In the genomic region with DNA sequence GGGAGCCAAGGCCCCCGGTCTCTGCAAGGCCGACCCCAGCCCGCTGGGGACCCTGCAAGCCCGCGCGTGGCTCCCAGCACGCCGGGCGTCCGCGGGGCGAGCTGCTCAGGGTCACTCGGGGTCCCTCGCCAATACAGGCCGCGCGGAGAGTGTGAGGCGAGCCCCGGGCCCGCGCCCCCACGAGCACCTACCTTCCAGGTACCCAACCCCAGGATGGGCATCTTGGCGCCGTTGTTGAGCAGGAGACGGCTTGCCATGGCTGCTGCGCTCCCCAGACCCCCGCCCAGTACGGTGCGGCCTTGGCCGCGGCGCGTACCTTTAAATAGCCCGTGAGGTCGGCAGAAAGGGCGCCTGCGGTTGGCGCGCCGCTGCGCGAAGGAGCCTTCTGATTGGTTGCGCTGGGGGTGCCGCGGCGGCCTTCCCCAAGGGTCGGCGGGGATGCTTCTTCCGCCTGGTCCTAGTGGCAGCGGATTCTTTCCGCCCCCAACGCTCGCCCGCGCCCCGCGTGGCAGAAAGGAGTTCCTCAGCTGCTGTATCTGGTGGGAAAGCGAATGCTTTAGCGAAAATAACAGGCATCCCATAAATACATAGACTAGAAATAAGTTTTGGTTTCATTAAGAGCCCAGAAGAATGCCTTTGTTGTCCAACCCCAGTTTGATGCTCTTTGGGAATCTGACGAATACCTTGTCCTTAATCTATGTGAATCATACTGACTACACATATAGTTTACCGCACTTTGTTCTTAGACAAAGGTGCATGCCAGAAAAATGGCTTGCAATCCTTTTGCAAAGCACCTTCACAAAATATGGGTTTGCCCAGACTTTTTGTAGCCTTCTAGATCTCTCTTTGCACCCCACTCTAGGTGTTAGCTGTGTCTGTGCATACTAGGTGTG, we compare ENCODE assay signal across 1 cellular context.
TF ChIP-seq lines count a peak whose summit lies in the region.

A gene (minus strand): TSS at position 295 of the 893 bp plus-strand sequence. CDS start 38 bp downstream, at position 257.

TF ChIP-seq in HEK293, 187 proteins besides CTCF, POLR2A, EP300 and RAD21 (continued from another document and continues in another):
- peak; percentile 28; the same call in 1 of the 2 replicates for TF ChIP-seq ZBTB7A (tag by site-specific recombination; IDR thresholded peaks at IDR 0.05; ENCODE audit: low read depth)
- TF ChIP-seq ZNF654 (tag by site-specific recombination; IDR thresholded peaks at IDR 0.05; ENCODE audit: low read depth) = no peak
- TF ChIP-seq, protein P1, sequence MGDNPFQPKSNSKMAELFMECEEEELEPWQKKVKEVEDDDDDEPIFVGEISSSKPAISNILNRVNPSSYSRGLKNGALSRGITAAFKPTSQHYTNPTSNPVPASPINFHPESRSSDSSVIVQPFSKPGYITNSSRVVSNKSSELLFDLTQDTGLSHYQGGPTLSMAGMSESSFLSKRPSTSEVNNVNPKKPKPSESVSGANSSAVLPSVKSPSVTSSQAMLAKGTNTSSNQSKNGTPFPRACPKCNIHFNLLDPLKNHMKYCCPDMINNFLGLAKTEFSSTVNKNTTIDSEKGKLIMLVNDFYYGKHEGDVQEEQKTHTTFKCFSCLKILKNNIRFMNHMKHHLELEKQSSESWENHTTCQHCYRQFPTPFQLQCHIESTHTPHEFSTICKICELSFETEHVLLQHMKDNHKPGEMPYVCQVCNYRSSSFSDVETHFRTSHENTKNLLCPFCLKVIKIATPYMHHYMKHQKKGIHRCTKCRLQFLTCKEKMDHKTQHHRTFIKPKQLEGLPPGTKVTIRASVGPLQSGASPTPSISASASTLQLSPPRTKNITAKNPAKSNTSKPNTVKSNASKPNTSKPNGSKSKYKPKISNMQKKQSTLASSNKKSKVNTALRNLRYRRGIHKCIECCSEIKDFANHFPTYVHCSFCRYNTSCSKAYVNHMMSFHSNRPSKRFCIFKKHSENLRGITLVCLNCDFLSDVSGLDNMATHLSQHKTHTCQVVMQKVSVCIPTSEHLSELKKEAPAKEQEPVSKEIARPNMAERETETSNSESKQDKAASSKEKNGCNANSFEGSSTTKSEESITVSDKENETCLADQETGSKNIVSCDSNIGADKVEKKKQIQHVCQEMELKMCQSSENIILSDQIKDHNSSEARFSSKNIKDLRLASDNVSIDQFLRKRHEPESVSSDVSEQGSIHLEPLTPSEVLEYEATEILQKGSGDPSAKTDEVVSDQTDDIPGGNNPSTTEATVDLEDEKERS (tag by site-specific recombination; IDR thresholded peaks at IDR 0.05) = no peak
- TF ChIP-seq, protein P2, sequence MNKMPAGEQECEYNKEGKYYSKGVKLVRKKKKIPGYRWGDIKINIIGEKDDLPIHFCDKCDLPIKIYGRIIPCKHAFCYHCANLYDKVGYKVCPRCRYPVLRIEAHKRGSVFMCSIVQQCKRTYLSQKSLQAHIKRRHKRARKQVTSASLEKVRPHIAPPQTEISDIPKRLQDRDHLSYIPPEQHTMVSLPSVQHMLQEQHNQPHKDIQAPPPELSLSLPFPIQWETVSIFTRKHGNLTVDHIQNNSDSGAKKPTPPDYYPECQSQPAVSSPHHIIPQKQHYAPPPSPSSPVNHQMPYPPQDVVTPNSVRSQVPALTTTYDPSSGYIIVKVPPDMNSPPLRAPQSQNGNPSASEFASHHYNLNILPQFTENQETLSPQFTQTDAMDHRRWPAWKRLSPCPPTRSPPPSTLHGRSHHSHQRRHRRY (tag by site-specific recombination; IDR thresholded peaks at IDR 0.05) = 0 out of 2 replicates have a peak, but pooled peaks have one; percentile 15
- TF ChIP-seq TRIM28 (IDR thresholded peaks at IDR 0.05; ENCODE audit: borderline replicate concordance, low read length) = 0 out of 2 replicates have a peak, but pooled peaks have one; percentile 82
- TF ChIP-seq ZIC2 (tag by site-specific recombination; IDR thresholded peaks at IDR 0.05) = peak; percentile 72; the same call in 1 of the 2 replicates
- no peak for TF ChIP-seq MZF1 (tag by site-specific recombination; IDR thresholded peaks at IDR 0.05; ENCODE audit: borderline replicate concordance)
- TF ChIP-seq ZNF600 (tag by site-specific recombination; IDR thresholded peaks at IDR 0.05) = 0 out of 2 replicates have a peak, but pooled peaks have one; percentile 9
- peak; percentile 62 for TF ChIP-seq ZFHX2 (tag by site-specific recombination; conservative IDR thresholded peaks at IDR 0.05)
- TF ChIP-seq ZNF560 (tag by site-specific recombination; IDR thresholded peaks at IDR 0.05; ENCODE audit: borderline replicate concordance) = 0 out of 2 replicates have a peak, but pooled peaks have one; percentile 33
- TF ChIP-seq SP3 (tag by site-specific recombination; IDR thresholded peaks at IDR 0.05) = peak; percentile 37
- TF ChIP-seq, protein P3, sequence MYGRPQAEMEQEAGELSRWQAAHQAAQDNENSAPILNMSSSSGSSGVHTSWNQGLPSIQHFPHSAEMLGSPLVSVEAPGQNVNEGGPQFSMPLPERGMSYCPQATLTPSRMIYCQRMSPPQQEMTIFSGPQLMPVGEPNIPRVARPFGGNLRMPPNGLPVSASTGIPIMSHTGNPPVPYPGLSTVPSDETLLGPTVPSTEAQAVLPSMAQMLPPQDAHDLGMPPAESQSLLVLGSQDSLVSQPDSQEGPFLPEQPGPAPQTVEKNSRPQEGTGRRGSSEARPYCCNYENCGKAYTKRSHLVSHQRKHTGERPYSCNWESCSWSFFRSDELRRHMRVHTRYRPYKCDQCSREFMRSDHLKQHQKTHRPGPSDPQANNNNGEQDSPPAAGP (tag by site-specific recombination; IDR thresholded peaks at IDR 0.05) = peak; percentile 30; the same call in 1 of the 2 replicates
- TF ChIP-seq, protein P4, sequence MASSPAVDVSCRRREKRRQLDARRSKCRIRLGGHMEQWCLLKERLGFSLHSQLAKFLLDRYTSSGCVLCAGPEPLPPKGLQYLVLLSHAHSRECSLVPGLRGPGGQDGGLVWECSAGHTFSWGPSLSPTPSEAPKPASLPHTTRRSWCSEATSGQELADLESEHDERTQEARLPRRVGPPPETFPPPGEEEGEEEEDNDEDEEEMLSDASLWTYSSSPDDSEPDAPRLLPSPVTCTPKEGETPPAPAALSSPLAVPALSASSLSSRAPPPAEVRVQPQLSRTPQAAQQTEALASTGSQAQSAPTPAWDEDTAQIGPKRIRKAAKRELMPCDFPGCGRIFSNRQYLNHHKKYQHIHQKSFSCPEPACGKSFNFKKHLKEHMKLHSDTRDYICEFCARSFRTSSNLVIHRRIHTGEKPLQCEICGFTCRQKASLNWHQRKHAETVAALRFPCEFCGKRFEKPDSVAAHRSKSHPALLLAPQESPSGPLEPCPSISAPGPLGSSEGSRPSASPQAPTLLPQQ (tag by site-specific recombination; IDR thresholded peaks at IDR 0.05) = peak; percentile 66
- TF ChIP-seq SP7 (tag by site-specific recombination; IDR thresholded peaks at IDR 0.05) = 0 out of 2 replicates have a peak, but pooled peaks have one; percentile 47
- 0 out of 2 replicates have a peak, but pooled peaks have one; percentile 24 for TF ChIP-seq OVOL3 (tag by site-specific recombination; IDR thresholded peaks at IDR 0.05)
- TF ChIP-seq, protein P5, sequence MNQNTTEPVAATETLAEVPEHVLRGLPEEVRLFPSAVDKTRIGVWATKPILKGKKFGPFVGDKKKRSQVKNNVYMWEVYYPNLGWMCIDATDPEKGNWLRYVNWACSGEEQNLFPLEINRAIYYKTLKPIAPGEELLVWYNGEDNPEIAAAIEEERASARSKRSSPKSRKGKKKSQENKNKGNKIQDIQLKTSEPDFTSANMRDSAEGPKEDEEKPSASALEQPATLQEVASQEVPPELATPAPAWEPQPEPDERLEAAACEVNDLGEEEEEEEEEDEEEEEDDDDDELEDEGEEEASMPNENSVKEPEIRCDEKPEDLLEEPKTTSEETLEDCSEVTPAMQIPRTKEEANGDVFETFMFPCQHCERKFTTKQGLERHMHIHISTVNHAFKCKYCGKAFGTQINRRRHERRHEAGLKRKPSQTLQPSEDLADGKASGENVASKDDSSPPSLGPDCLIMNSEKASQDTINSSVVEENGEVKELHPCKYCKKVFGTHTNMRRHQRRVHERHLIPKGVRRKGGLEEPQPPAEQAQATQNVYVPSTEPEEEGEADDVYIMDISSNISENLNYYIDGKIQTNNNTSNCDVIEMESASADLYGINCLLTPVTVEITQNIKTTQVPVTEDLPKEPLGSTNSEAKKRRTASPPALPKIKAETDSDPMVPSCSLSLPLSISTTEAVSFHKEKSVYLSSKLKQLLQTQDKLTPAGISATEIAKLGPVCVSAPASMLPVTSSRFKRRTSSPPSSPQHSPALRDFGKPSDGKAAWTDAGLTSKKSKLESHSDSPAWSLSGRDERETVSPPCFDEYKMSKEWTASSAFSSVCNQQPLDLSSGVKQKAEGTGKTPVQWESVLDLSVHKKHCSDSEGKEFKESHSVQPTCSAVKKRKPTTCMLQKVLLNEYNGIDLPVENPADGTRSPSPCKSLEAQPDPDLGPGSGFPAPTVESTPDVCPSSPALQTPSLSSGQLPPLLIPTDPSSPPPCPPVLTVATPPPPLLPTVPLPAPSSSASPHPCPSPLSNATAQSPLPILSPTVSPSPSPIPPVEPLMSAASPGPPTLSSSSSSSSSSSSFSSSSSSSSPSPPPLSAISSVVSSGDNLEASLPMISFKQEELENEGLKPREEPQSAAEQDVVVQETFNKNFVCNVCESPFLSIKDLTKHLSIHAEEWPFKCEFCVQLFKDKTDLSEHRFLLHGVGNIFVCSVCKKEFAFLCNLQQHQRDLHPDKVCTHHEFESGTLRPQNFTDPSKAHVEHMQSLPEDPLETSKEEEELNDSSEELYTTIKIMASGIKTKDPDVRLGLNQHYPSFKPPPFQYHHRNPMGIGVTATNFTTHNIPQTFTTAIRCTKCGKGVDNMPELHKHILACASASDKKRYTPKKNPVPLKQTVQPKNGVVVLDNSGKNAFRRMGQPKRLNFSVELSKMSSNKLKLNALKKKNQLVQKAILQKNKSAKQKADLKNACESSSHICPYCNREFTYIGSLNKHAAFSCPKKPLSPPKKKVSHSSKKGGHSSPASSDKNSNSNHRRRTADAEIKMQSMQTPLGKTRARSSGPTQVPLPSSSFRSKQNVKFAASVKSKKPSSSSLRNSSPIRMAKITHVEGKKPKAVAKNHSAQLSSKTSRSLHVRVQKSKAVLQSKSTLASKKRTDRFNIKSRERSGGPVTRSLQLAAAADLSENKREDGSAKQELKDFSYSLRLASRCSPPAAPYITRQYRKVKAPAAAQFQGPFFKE (tag by site-specific recombination; IDR thresholded peaks at IDR 0.05; ENCODE audit: borderline replicate concordance) = no peak
- TF ChIP-seq ZSCAN16 (tag by site-specific recombination; IDR thresholded peaks at IDR 0.05) = no peak
- peak; percentile 34; the same call in 1 of the 2 replicates for TF ChIP-seq KLF8 (tag by site-specific recombination; IDR thresholded peaks at IDR 0.05)
- peak; percentile 69 for TF ChIP-seq ZNF660 (tag by site-specific recombination; IDR thresholded peaks at IDR 0.05)
- TF ChIP-seq, protein P6, sequence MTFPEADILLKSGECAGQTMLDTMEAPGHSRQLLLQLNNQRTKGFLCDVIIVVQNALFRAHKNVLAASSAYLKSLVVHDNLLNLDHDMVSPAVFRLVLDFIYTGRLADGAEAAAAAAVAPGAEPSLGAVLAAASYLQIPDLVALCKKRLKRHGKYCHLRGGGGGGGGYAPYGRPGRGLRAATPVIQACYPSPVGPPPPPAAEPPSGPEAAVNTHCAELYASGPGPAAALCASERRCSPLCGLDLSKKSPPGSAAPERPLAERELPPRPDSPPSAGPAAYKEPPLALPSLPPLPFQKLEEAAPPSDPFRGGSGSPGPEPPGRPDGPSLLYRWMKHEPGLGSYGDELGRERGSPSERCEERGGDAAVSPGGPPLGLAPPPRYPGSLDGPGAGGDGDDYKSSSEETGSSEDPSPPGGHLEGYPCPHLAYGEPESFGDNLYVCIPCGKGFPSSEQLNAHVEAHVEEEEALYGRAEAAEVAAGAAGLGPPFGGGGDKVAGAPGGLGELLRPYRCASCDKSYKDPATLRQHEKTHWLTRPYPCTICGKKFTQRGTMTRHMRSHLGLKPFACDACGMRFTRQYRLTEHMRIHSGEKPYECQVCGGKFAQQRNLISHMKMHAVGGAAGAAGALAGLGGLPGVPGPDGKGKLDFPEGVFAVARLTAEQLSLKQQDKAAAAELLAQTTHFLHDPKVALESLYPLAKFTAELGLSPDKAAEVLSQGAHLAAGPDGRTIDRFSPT (tag by site-specific recombination; IDR thresholded peaks at IDR 0.05) = no peak
- no peak for TF ChIP-seq ZNF670 (tag by site-specific recombination; IDR thresholded peaks at IDR 0.05; ENCODE audit: low read depth)
- 0 out of 2 replicates have a peak, but pooled peaks have one; percentile 67 for TF ChIP-seq REPIN1 (tag by site-specific recombination; IDR thresholded peaks at IDR 0.05; ENCODE audit: low read depth)
- TF ChIP-seq, protein P7, sequence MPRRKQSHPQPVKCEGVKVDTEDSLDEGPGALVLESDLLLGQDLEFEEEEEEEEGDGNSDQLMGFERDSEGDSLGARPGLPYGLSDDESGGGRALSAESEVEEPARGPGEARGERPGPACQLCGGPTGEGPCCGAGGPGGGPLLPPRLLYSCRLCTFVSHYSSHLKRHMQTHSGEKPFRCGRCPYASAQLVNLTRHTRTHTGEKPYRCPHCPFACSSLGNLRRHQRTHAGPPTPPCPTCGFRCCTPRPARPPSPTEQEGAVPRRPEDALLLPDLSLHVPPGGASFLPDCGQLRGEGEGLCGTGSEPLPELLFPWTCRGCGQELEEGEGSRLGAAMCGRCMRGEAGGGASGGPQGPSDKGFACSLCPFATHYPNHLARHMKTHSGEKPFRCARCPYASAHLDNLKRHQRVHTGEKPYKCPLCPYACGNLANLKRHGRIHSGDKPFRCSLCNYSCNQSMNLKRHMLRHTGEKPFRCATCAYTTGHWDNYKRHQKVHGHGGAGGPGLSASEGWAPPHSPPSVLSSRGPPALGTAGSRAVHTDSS (tag by site-specific recombination; IDR thresholded peaks at IDR 0.05) = no peak
- no peak for TF ChIP-seq ZNF391 (tag by site-specific recombination; IDR thresholded peaks at IDR 0.05; ENCODE audit: borderline replicate concordance, low read depth)
- no peak for TF ChIP-seq ZNF132 (tag by site-specific recombination; IDR thresholded peaks at IDR 0.05; ENCODE audit: borderline replicate concordance)
- no peak for TF ChIP-seq ZSCAN23 (tag by site-specific recombination; IDR thresholded peaks at IDR 0.05)
- TF ChIP-seq, protein P8, sequence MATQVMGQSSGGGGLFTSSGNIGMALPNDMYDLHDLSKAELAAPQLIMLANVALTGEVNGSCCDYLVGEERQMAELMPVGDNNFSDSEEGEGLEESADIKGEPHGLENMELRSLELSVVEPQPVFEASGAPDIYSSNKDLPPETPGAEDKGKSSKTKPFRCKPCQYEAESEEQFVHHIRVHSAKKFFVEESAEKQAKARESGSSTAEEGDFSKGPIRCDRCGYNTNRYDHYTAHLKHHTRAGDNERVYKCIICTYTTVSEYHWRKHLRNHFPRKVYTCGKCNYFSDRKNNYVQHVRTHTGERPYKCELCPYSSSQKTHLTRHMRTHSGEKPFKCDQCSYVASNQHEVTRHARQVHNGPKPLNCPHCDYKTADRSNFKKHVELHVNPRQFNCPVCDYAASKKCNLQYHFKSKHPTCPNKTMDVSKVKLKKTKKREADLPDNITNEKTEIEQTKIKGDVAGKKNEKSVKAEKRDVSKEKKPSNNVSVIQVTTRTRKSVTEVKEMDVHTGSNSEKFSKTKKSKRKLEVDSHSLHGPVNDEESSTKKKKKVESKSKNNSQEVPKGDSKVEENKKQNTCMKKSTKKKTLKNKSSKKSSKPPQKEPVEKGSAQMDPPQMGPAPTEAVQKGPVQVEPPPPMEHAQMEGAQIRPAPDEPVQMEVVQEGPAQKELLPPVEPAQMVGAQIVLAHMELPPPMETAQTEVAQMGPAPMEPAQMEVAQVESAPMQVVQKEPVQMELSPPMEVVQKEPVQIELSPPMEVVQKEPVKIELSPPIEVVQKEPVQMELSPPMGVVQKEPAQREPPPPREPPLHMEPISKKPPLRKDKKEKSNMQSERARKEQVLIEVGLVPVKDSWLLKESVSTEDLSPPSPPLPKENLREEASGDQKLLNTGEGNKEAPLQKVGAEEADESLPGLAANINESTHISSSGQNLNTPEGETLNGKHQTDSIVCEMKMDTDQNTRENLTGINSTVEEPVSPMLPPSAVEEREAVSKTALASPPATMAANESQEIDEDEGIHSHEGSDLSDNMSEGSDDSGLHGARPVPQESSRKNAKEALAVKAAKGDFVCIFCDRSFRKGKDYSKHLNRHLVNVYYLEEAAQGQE (tag by site-specific recombination; IDR thresholded peaks at IDR 0.05) = 0 out of 2 replicates have a peak, but pooled peaks have one; percentile 9
- TF ChIP-seq RBAK (tag by site-specific recombination; IDR thresholded peaks at IDR 0.05) = peak; percentile 50; the same call in 1 of the 2 replicates
